15 cellular contexts compared by ENCODE assay signal in the genomic region with DNA sequence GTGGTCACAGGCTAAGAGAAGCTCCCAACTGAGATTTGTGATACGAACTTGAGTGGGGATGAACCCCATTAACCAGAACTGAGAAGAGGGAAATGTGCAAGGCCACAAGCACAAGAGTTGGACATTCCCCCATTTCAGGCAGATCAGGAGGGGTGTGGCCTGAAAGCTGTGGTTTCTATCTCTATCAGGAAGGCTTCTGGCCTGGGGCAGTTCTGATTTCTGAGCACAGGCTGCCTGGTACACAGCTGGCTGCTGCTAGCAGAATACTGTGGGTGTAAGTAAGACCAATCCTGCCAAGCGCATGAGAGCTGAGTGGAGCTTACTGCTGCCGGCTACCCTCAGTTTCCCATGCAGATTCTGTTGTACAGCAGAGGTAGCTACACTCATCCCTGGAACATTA.
"Had no signal": no experiment of that assay in that cellular context is flagged by ENCODE, and none has a peak within 500 bp of the region (broad histone marks: within the 10 kb centered on the region; RNA-seq: fewer than 3 reads in every experiment).

No MANE protein-coding gene starts in this region.

- H3K27me3 ChIP-seq: esophagus muscularis mucosa, sigmoid colon, stomach, vagina had no signal

- ATAC-seq: activated naive CD4-positive, alpha-beta T cell treated with anti-CD3 and anti-CD28 coated beads, Interleukin-2, amount 50 U/mL, for 72 hours; natural killer cell; stimulated activated effector memory CD8-positive, alpha-beta T cell treated with anti-CD3 and anti-CD28 coated beads, Interleukin-12 subunit alpha, Interleukin-12 subunit beta, amount 100 ng/mL, for 72 hours had no signal

- DNase-seq: activated CD4-positive, alpha-beta T cell treated with anti-CD3 and anti-CD28 coated beads, Interleukin-2, amount 50 U/mL, for 48 hours; activated gamma-delta T cell; amniotic stem cell; effector CD8-positive, alpha-beta T cell; hippocampal formation; natural killer cell; sigmoid colon; stimulated activated CD4-positive, alpha-beta T cell treated with anti-CD3 and anti-CD28 coated beads, Interleukin-4, amount 100 ng/mL, for 24 hours; stomach; trophoblast cell had no signal

- H3K36me3 ChIP-seq: esophagus muscularis mucosa, sigmoid colon, stomach, vagina had no signal

- H3K9me3 ChIP-seq: vagina had no signal

- H3K27ac ChIP-seq: esophagus muscularis mucosa, sigmoid colon, stomach, vagina had no signal

- H3K4me3 ChIP-seq: esophagus muscularis mucosa, lung, sigmoid colon, stomach, vagina had no signal

- H3K4me1 ChIP-seq: esophagus muscularis mucosa, sigmoid colon, stomach, vagina had no signal
